10 cellular contexts compared by ENCODE assay signal in the genomic region with DNA sequence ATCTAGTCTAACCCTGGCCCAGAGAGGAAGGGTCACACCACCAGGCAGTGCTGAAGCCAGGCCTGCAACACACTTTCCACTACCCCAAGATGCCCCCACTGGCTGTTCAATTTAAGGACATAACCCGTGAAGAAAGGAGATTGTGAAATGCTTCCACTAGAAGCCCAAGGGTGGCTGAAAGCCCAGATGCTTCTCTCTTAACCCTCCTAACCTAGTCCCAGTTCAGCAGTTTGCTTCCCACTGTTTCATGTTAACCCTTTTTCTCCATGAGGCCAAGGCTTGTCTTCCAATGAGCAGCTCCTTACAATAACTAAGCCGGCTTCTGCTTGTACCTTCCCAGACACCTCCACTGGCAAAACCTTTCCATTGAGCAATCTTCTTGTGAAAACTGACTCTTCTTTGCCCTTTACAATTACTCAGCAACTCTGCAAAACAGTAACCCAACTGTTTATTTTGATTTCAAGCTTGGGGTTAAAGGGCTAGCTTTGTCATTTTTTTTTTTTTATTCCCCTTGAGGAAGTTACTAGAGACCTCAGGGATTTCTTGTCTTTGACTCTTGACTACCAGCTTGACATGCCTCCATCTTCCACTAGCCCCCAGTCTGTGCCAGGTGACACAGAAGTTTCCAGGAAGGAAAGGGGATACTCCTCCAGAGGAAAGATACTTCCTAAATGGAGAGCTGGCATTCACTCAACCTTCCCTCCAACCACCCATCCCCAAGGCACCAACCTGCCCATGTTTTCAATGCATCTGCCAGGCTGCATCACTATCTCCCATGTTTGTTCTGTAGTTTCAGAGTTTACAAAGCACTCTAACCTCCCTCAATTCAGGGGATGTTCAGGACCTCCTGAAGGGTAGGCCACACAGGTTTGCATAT.
A peak's percentile ranks its signal among the peaks of the same experiment; 100 is the strongest.
DNase-seq lines count a peak whose midpoint lies in the region; ATAC-seq and TF ChIP-seq lines count a peak whose summit lies in the region.
"Had no signal": no experiment of that assay in that cellular context is flagged by ENCODE, and none has a peak within 500 bp of the region (broad histone marks: within the 10 kb centered on the region; RNA-seq: fewer than 3 reads in every experiment).

No MANE protein-coding gene starts in this region.

- H3K9me3 ChIP-seq in body of pancreas: no peaks in the 10 kb centered on the region
- H3K9me3 ChIP-seq in left lung: no peaks in the 10 kb centered on the region
- no peaks in the 10 kb centered on the region for H3K9me3 ChIP-seq in aorta (ENCODE audit: control insufficient read depth, low read length)
- H3K9me3 ChIP-seq: BE2C had no signal

- TF ChIP-seq POLR2A in body of pancreas (IDR thresholded peaks at IDR 0.05): no peak
- TF ChIP-seq POLR2A in erythroblast (IDR thresholded peaks at IDR 0.05; ENCODE audit: low read length): no peak

- H3K4me1 Mint-ChIP-seq in stimulated activated naive CD8-positive, alpha-beta T cell treated with anti-CD3 and anti-CD28 coated beads, Interleukin-15, Interleukin-2, amounts not matched to agents 100 ng/mL and 50 ng/mL, for 24 hours (ENCODE audit: low read depth): peaks cover 70% of the 10 kb centered on the region

- no peaks in the 10 kb centered on the region for H3K36me3 Mint-ChIP-seq in stimulated activated naive CD8-positive, alpha-beta T cell treated with anti-CD3 and anti-CD28 coated beads, Interleukin-15, Interleukin-2, amounts not matched to agents 100 ng/mL and 50 ng/mL, for 24 hours (ENCODE audit: low read depth)

- H3K27ac ChIP-seq in body of pancreas (no peak overlapping the region), left lung (peak overlapping the region; percentile 19 to 79), aorta (ENCODE audit: low read depth in 1 of 2, low read length in 2 of 2) (no peak overlapping the region)

- H3K36me3 ChIP-seq in body of pancreas (replicated peaks in 1 of 2; ENCODE audit: insufficient read depth in 1 of 2, low read depth in 2 of 2) (no peaks in the 10 kb centered on the region), left lung (no peaks in the 10 kb centered on the region), aorta (ENCODE audit: control insufficient read depth in 1 of 2, insufficient read depth in 2 of 2, low read length in 1 of 2) (no peaks in the 10 kb centered on the region)
- H3K36me3 ChIP-seq: BE2C had no signal

- intact Hi-C loops in body of pancreas (cut with DNase I): no loop called here
- intact Hi-C loops in left lung (cut with DNase I): no loop called here
- intact Hi-C loops in aorta (cut with DNase I): no loop called here

- no peak for DNase-seq in stimulated activated naive CD8-positive, alpha-beta T cell treated with anti-CD3 and anti-CD28 coated beads, Interleukin-15, Interleukin-2, amounts not matched to agents 100 U/mL and 50 U/mL, for 24 hours
- peak in 2 of 4 donors; percentile 9 to 41 for DNase-seq in body of pancreas
- peak in 1 of 2 donors; percentile 40 for DNase-seq in left lung
- DNase-seq in aorta: peak in 1 of 2 donors; percentile 51
- no peak for DNase-seq in erythroblast (lab: John Stamatoyannopoulos, UW)
- DNase-seq in NCI-H510A treated with DMSO at 0.1 percent for 48 hours (lab: John Stamatoyannopoulos, UW): no peak
- DNase-seq in GDM1 (lab: John Stamatoyannopoulos, UW): no peak
- DNase-seq: BE2C had no signal

- no peaks in the 10 kb centered on the region for H3K9me3 Mint-ChIP-seq in stimulated activated naive CD8-positive, alpha-beta T cell treated with anti-CD3 and anti-CD28 coated beads, Interleukin-15, Interleukin-2, amounts not matched to agents 100 ng/mL and 50 ng/mL, for 24 hours

- 73 to 75% methylated on average over 2 of the region's 2 CpGs for WGBS in body of pancreas, 2 donors
- WGBS in aorta, 2 donors: 71 to 76% methylated on average over 2 of the region's 2 CpGs

- no peak for ATAC-seq in stimulated activated naive CD8-positive, alpha-beta T cell treated with anti-CD3 and anti-CD28 coated beads, Interleukin-15, Interleukin-2, amounts not matched to agents 100 U/mL and 50 U/mL, for 24 hours
- ATAC-seq in body of pancreas: peak; percentile 43
- ATAC-seq in left lung: peak; percentile 71
- ATAC-seq in aorta (ENCODE audit: low FRiP score): peak; percentile 84
- ATAC-seq: activated CD4-positive, CD25-positive, alpha-beta regulatory T cell treated with anti-CD3 and anti-CD28 coated beads, Interleukin-2, amount 50 U/mL, for 24 hours had no signal

- H3K4me3 ChIP-seq in body of pancreas (no peak overlapping the region), left lung (no peak overlapping the region), aorta (ENCODE audit: low read length in 2 of 2) (no peak overlapping the region)

- peak overlapping the region; percentile 46 for H3K27ac Mint-ChIP-seq in stimulated activated naive CD8-positive, alpha-beta T cell treated with anti-CD3 and anti-CD28 coated beads, Interleukin-15, Interleukin-2, amounts not matched to agents 100 ng/mL and 50 ng/mL, for 24 hours

- H3K27me3 Mint-ChIP-seq in stimulated activated naive CD8-positive, alpha-beta T cell treated with anti-CD3 and anti-CD28 coated beads, Interleukin-15, Interleukin-2, amounts not matched to agents 100 ng/mL and 50 ng/mL, for 24 hours: no peaks in the 10 kb centered on the region

- H3K27me3 ChIP-seq in body of pancreas: no peaks in the 10 kb centered on the region
- no peaks in the 10 kb centered on the region for H3K27me3 ChIP-seq in left lung
- H3K27me3 ChIP-seq in aorta (ENCODE audit: control insufficient read depth in 1 of 2, insufficient read depth in 2 of 2, low read length in 1 of 2): no peaks in the 10 kb centered on the region
- H3K27me3 ChIP-seq: BE2C had no signal

- peaks cover 9% of the 10 kb centered on the region for H3K4me1 ChIP-seq in body of pancreas
- peaks cover 0 to 75% of the 10 kb centered on the region in 2 donors for H3K4me1 ChIP-seq in left lung
- no peaks in the 10 kb centered on the region for H3K4me1 ChIP-seq in aorta (ENCODE audit: control insufficient read depth in 1 of 2, insufficient read depth in 2 of 2, low read length in 2 of 2)
- H3K4me1 ChIP-seq: BE2C had no signal

- H3K4me3 Mint-ChIP-seq in stimulated activated naive CD8-positive, alpha-beta T cell treated with anti-CD3 and anti-CD28 coated beads, Interleukin-15, Interleukin-2, amounts not matched to agents 100 ng/mL and 50 ng/mL, for 24 hours: no peak overlapping the region

- no peak for TF ChIP-seq CTCF in body of pancreas (IDR thresholded peaks at IDR 0.05)
- no peak for TF ChIP-seq CTCF in left lung (IDR thresholded peaks at IDR 0.05)

Comparison
In these comparisons a context has a peak if more than half of its experiments do, and no peak if none do; other contexts are left out.
1. H3K27ac ChIP-seq: peak in left lung (2 of 2); none in body of pancreas (0 of 4) and aorta (0 of 2).